Comparison of ENCODE assay signal across 22 cellular contexts in the genomic region with DNA sequence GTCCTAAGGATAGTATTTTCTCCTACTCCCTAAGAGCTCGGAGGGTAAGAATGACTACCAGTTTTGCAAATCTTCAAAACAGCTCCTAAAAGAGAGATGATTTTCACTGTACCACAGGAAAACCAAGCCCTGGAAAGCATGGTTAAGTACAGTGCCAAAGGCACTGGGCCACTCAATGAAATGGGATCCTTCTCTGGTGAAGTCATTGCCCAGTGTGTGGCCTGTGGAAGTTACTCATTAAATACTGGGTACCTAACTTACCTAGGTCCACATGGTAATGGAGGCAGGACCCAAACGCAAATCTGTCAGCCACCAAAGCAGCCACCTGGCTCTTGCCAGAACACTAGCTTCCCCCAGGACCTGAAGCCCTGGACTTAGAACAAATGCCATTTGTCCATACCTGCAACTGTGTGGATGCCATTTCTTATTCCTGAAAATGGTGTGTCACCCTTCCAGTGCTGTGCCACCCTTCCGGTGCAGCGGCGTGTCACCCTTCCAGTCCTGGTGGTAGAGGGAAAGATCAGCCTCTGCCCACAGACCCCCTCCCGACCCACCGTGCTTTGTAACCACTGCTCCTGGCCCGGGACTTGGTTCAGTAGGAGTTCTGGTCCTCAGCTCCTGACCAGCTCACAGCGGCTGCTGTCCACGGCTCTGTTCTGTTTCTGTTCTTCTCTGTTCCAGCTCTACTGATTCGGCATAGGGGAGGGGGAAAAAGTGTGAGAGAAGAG.
"Had no signal": no experiment of that assay in that cellular context is flagged by ENCODE, and none has a peak within 500 bp of the region (broad histone marks: within the 10 kb centered on the region; RNA-seq: fewer than 3 reads in every experiment).

No MANE protein-coding gene starts in this region.

- H3K27ac ChIP-seq: esophagus squamous epithelium, foreskin keratinocyte, heart left ventricle, parathyroid adenoma, prostate gland, right lobe of liver, spleen, testis, upper lobe of right lung had no signal

- H3K4me3 ChIP-seq: esophagus squamous epithelium, heart left ventricle, prostate gland, right lobe of liver, spleen, testis, tibial nerve, upper lobe of right lung had no signal

- H3K27me3 ChIP-seq: foreskin keratinocyte, heart left ventricle, right lobe of liver, spleen, testis, tibial nerve, upper lobe of right lung had no signal

- DNase-seq: effector memory CD8-positive, alpha-beta T cell; esophagus squamous epithelium; foreskin keratinocyte; heart left ventricle; hippocampal formation; natural killer cell; retina; right lobe of liver; spleen; stimulated activated CD4-positive, alpha-beta T cell treated with anti-CD3 and anti-CD28 coated beads, Interleukin-15, amount 100 ng/mL, for 24 hours; stimulated activated CD4-positive, alpha-beta T cell treated with anti-CD3 and anti-CD28 coated beads, Interleukin-1b, Interleukin-23, amount 100 ng/mL, for 48 hours; stimulated activated CD4-positive, alpha-beta T cell treated with anti-CD3 and anti-CD28 coated beads, Interleukin-4, amount 100 ng/mL, for 24 hours; stimulated activated naive CD8-positive, alpha-beta T cell treated with anti-CD3 and anti-CD28 coated beads, Interleukin-15, amount 100 ng/mL, for 72 hours; testis; upper lobe of right lung had no signal

- H3K27ac Mint-ChIP-seq: dendritic cell treated with granulocyte-macrophage colony-stimulating factor and Interleukin-4, amounts not matched to agents 40 ng/mL and 50 ng/mL, for 4 days; effector memory CD8-positive, alpha-beta T cell; mesothelial cell of epicardium; natural killer cell; stimulated activated memory B cell treated with anti-CD40 and anti-IgM and Interleukin-4, amounts not matched to agents 10 μg/mL and 1 μg/mL and 100 μg/mL, for 72 hours; stimulated activated naive CD8-positive, alpha-beta T cell treated with anti-CD3 and anti-CD28 coated beads, Interleukin-15, amount 100 ng/mL, for 72 hours had no signal

- H3K4me3 Mint-ChIP-seq: dendritic cell treated with granulocyte-macrophage colony-stimulating factor and Interleukin-4, amounts not matched to agents 40 ng/mL and 50 ng/mL, for 4 days; effector memory CD8-positive, alpha-beta T cell; mesothelial cell of epicardium; natural killer cell; stimulated activated memory B cell treated with anti-CD40 and anti-IgM and Interleukin-4, amounts not matched to agents 10 μg/mL and 1 μg/mL and 100 μg/mL, for 72 hours; stimulated activated naive CD8-positive, alpha-beta T cell treated with anti-CD3 and anti-CD28 coated beads, Interleukin-15, amount 100 ng/mL, for 72 hours had no signal

- H3K36me3 ChIP-seq: esophagus squamous epithelium, heart left ventricle, prostate gland, right lobe of liver, upper lobe of right lung had no signal

- H3K36me3 Mint-ChIP-seq: natural killer cell; stimulated activated memory B cell treated with anti-CD40 and anti-IgM and Interleukin-4, amounts not matched to agents 10 μg/mL and 1 μg/mL and 100 μg/mL, for 72 hours had no signal

- ATAC-seq: effector memory CD8-positive, alpha-beta T cell; foreskin keratinocyte; heart left ventricle; left lobe of liver; natural killer cell; right lobe of liver; stimulated activated memory B cell treated with anti-CD40 and anti-IgM and Interleukin-4, amounts not matched to agents 10 μg/mL and 1 μg/mL and 100 μg/mL, for 72 hours; stimulated activated naive CD8-positive, alpha-beta T cell treated with anti-CD3 and anti-CD28 coated beads, Interleukin-15, amount 100 ng/mL, for 72 hours; upper lobe of right lung had no signal

- H3K27me3 Mint-ChIP-seq: dendritic cell treated with granulocyte-macrophage colony-stimulating factor and Interleukin-4, amounts not matched to agents 40 ng/mL and 50 ng/mL, for 4 days; stimulated activated naive CD8-positive, alpha-beta T cell treated with anti-CD3 and anti-CD28 coated beads, Interleukin-15, amount 100 ng/mL, for 72 hours had no signal

- H3K4me1 Mint-ChIP-seq: mesothelial cell of epicardium, natural killer cell had no signal

- H3K4me1 ChIP-seq: heart left ventricle, parathyroid adenoma, prostate gland, right lobe of liver, testis, upper lobe of right lung had no signal

- H3K9me3 ChIP-seq: esophagus squamous epithelium, prostate gland, right lobe of liver, testis, tibial nerve, upper lobe of right lung had no signal

- H3K9me3 Mint-ChIP-seq: effector memory CD8-positive, alpha-beta T cell; mesothelial cell of epicardium; natural killer cell had no signal

- H3K9ac ChIP-seq: parathyroid adenoma had no signal

- H2AFZ ChIP-seq: parathyroid adenoma had no signal
